ENCODE assay signal across 14 cellular contexts in genomic region chr3:172174396-172175253, GRCh38.
DNase-seq lines count a peak whose midpoint lies in the region; ATAC-seq and TF ChIP-seq lines count a peak whose summit lies in the region.
"Had no signal": no experiment of that assay in that cellular context is flagged by ENCODE, and none has a peak within 500 bp of the region (broad histone marks: within the 10 kb centered on the region; RNA-seq: fewer than 3 reads in every experiment).

No MANE protein-coding gene starts in this region.

- no peak overlapping the region for H3K4me2 ChIP-seq in mesendoderm (ENCODE audit: low read length)
- no peak overlapping the region for H3K4me2 ChIP-seq in MM.1S (ENCODE audit: low read depth, low read length)

- H2AK5ac ChIP-seq in mesendoderm (ENCODE audit: low read length) = no peak overlapping the region

- peak; percentile 38 for DNase-seq in M059J (ENCODE audit: low read depth)
- peak; percentile 49 for DNase-seq in dermis blood vessel endothelial cell
- DNase-seq in mesendoderm = peak; percentile 66
- no peak for DNase-seq in spleen
- no peak for DNase-seq in type B pancreatic cell (ENCODE audit: extremely low spot score, unreplicated experiment)
- DNase-seq in sciatic nerve (ENCODE audit: low spot score) = no peak
- no peak for DNase-seq in MM.1S
- DNase-seq in ascending aorta (ENCODE audit: low spot score in 2 of 2) = no peak
- DNase-seq: activated B cell treated with CpG ODN at 0.5 μM for 24 hours; activated CD8-positive, alpha-beta memory T cell treated with anti-CD3 and anti-CD28 coated beads, Interleukin-2, amount 50 U/mL, for 48 hours; GDM1; NCI-H2171; right cardiac atrium had no signal

- H3K9me3 ChIP-seq in spleen (no peaks in the 10 kb centered on the region), MM.1S (replicated peaks; ENCODE audit: insufficient read depth, low read length) (no peaks in the 10 kb centered on the region), ascending aorta (no peaks in the 10 kb centered on the region)

- H4K20me1 ChIP-seq in MM.1S (ENCODE audit: insufficient read depth, low read length) = 0 out of 2 replicates have a peak, but pooled peaks cover 8% of the 10 kb centered on the region

- H3K36me3 ChIP-seq in mesendoderm (ENCODE audit: control insufficient read depth, insufficient read depth, low read length) = no peaks in the 10 kb centered on the region
- H3K36me3 ChIP-seq in spleen = no peaks in the 10 kb centered on the region
- H3K36me3 ChIP-seq in MM.1S (replicated peaks; ENCODE audit: insufficient read depth, low read length) = no peaks in the 10 kb centered on the region; the same call in 1 of the 2 replicates
- H3K36me3 ChIP-seq in ascending aorta = no peaks in the 10 kb centered on the region

- WGBS in mesendoderm (ENCODE audit: extremely low coverage, insufficient coverage, low lambda C conversion rate) = no CpG with 5 or more reads among the region's 7 CpGs
- WGBS in spleen, 5 donors = 56 to 83% (median 67%) methylated on average over 6 to 7 of the region's 7 CpGs

- peak overlapping the region; percentile 2 for H2BK5ac ChIP-seq in mesendoderm (ENCODE audit: low read length)

- H3K4me3 ChIP-seq in mesendoderm (ENCODE audit: low read length) = no peak overlapping the region
- no peak overlapping the region for H3K4me3 ChIP-seq in spleen
- H3K4me3 ChIP-seq in MM.1S (ENCODE audit: low read length) = no peak overlapping the region
- H3K4me3 ChIP-seq in ascending aorta = no peak overlapping the region

- H3K79me2 ChIP-seq in mesendoderm (ENCODE audit: control insufficient read depth, insufficient read depth, low read length) (peaks cover 35% of the 10 kb centered on the region), MM.1S (ENCODE audit: low read length) (peaks cover 97% of the 10 kb centered on the region)

- H3K9me2 ChIP-seq in MM.1S (replicated peaks; ENCODE audit: insufficient read depth, low read length) = no peaks in the 10 kb centered on the region

- peaks cover 5% of the 10 kb centered on the region for H3K9me3 Mint-ChIP-seq in type B pancreatic cell
- H3K9me3 Mint-ChIP-seq: activated B cell treated with CpG ODN at 0.5 μM for 24 hours had no signal

- intact Hi-C loops in spleen (cut with DNase I; ENCODE audit: low total_unique reads) (no loop called here), sciatic nerve (cut with DNase I) (no loop called here), ascending aorta (cut with DNase I) (no loop called here)

- TF ChIP-seq CTCF in spleen (IDR thresholded peaks at IDR 0.05 in 8 of 11, conservative IDR thresholded peaks at IDR 0.05 in 3 of 11) (no peak), type B pancreatic cell (conservative IDR thresholded peaks at IDR 0.05) (no peak), MM.1S (IDR thresholded peaks at IDR 0.05; ENCODE audit: low read length) (no peak), ascending aorta (IDR thresholded peaks at IDR 0.05) (no peak)

- peak overlapping the region; percentile 36 for H2BK120ac ChIP-seq in mesendoderm (ENCODE audit: low read depth, low read length)

- no peak overlapping the region for H3K23ac ChIP-seq in mesendoderm (ENCODE audit: low read length)

- peaks cover 35% of the 10 kb centered on the region for H3K4me1 Mint-ChIP-seq in type B pancreatic cell (ENCODE audit: unreplicated experiment)
- H3K4me1 Mint-ChIP-seq: activated B cell treated with CpG ODN at 0.5 μM for 24 hours had no signal

- peak overlapping the region; percentile 1 for H4K8ac ChIP-seq in mesendoderm (ENCODE audit: low read depth, low read length)

- H3K27me3 ChIP-seq in mesendoderm (ENCODE audit: insufficient read depth, low read length, poor library complexity) (no peaks in the 10 kb centered on the region), spleen (replicated peaks in 1 of 7) (no peaks in the 10 kb centered on the region), MM.1S (replicated peaks; ENCODE audit: insufficient read depth, low read length) (no peaks in the 10 kb centered on the region), ascending aorta (no peaks in the 10 kb centered on the region)

- no peaks in the 10 kb centered on the region for H3K27me3 Mint-ChIP-seq in type B pancreatic cell
- H3K27me3 Mint-ChIP-seq: activated B cell treated with CpG ODN at 0.5 μM for 24 hours had no signal

- H3K56ac ChIP-seq in mesendoderm (ENCODE audit: low read length) = peak overlapping the region; percentile 51

- peaks cover 13% of the 10 kb centered on the region for H3K36me3 Mint-ChIP-seq in type B pancreatic cell
- H3K36me3 Mint-ChIP-seq: activated naive CD4-positive, alpha-beta T cell treated with anti-CD3 and anti-CD28 coated beads, Interleukin-2, amount 50 U/mL, for 72 hours had no signal

- no peak overlapping the region for H2AFZ ChIP-seq in MM.1S (ENCODE audit: low read length)

- H3K27ac ChIP-seq in mesendoderm (ENCODE audit: low read depth, low read length) = peak overlapping the region; percentile 33
- peak overlapping the region in 6 of 8 donors; percentile 47 to 79 (median 60) for H3K27ac ChIP-seq in spleen
- no peak overlapping the region for H3K27ac ChIP-seq in MM.1S (ENCODE audit: low read length)
- H3K27ac ChIP-seq in ascending aorta = peak overlapping the region in 1 of 2 donors; percentile 9

- H3K4me1 ChIP-seq in mesendoderm (ENCODE audit: control insufficient read depth, low read depth, low read length) (peaks cover 16% of the 10 kb centered on the region), spleen (peaks cover 7 to 78% (median 37%) of the 10 kb centered on the region in 6 donors), MM.1S (ENCODE audit: low read length) (peaks cover 29% of the 10 kb centered on the region), ascending aorta (peaks cover 6 to 48% of the 10 kb centered on the region in 2 donors)

- H2BK15ac ChIP-seq in mesendoderm (replicated peaks; ENCODE audit: low read depth) = no peak overlapping the region

- H4K5ac ChIP-seq in mesendoderm (ENCODE audit: low read length) = no peak overlapping the region

- no peak overlapping the region for H3K4ac ChIP-seq in mesendoderm (ENCODE audit: low read depth, low read length)

- peaks cover 22% of the 10 kb centered on the region for H3K79me1 ChIP-seq in mesendoderm (ENCODE audit: low read length)

- no peak overlapping the region for H3K4me3 Mint-ChIP-seq in type B pancreatic cell
- H3K4me3 Mint-ChIP-seq: activated B cell treated with CpG ODN at 0.5 μM for 24 hours had no signal

- no peak overlapping the region for H3K27ac Mint-ChIP-seq in type B pancreatic cell
- H3K27ac Mint-ChIP-seq: activated B cell treated with CpG ODN at 0.5 μM for 24 hours; activated naive CD4-positive, alpha-beta T cell treated with anti-CD3 and anti-CD28 coated beads, Interleukin-2, amount 50 U/mL, for 72 hours had no signal

- no peak for TF ChIP-seq POLR2A in spleen (IDR thresholded peaks at IDR 0.05)

- H3K9ac ChIP-seq in mesendoderm (ENCODE audit: low read length) = peak overlapping the region; percentile 2
- H3K9ac ChIP-seq in MM.1S (ENCODE audit: low read length) = no peak overlapping the region

- no peak for ATAC-seq in sciatic nerve
- ATAC-seq: activated naive CD4-positive, alpha-beta T cell treated with anti-CD3 and anti-CD28 coated beads, Interleukin-2, amount 50 U/mL, for 72 hours; right cardiac atrium had no signal

- H3K18ac ChIP-seq in mesendoderm (ENCODE audit: low read length) = peak overlapping the region; percentile 71

- no peaks in the 10 kb centered on the region for H3F3A ChIP-seq in MM.1S (ENCODE audit: insufficient read depth, low read length)

Comparison
In these comparisons a context has a peak if more than half of its experiments do, and no peak if none do; other contexts are left out.
1. DNase-seq: peak in M059J (single experiment), dermis blood vessel endothelial cell (single experiment) and mesendoderm (single experiment); none in spleen (single experiment), type B pancreatic cell (single experiment), sciatic nerve (single experiment), MM.1S (single experiment) and ascending aorta (0 of 2).